Comparison of ENCODE assay signal across 10 cellular contexts in the genomic region with DNA sequence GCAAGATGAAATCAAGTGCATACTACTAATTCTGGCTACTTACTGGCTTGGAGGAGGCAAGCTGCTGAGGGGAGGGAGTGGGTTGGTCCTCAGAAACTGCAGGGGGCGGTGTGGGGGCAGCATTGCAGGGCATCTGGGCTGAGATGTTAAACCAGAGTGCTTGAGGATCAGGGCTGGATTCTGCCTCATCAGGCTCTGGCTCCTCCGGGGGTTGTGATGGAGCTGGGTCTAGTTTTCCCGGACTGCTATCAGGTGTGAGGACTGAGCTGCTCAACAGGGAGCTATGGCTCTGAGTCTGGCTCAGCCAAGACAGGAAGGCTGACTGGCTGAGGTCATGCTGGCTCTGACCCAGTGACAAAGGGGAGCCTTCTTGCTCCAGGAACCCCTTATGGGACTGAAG. TPM values are rescaled to one million over a fixed set of nuclear protein-coding genes. Genes with fewer than 3 reads are reported as not detected.
DNase-seq lines count a peak whose midpoint lies in the region; ATAC-seq and TF ChIP-seq lines count a peak whose summit lies in the region.
"Had no signal": no experiment of that assay in that cellular context is flagged by ENCODE, and none has a peak within 500 bp of the region (broad histone marks: within the 10 kb centered on the region; RNA-seq: fewer than 3 reads in every experiment).

No MANE protein-coding gene starts in this region.

- H3K4me3 ChIP-seq in transverse colon (no peak overlapping the region), gastrocnemius medialis (no peak overlapping the region), tibial nerve (no peak overlapping the region)
- H3K4me3 ChIP-seq: lung had no signal

- intact Hi-C loops in Right ventricle myocardium inferior (cut with DNase I), result no loop called here
- intact Hi-C loops in cardiac septum (cut with DNase I), result no loop called here
- intact Hi-C loops in activated B cell treated with CpG ODN at 0.5 μM for 24 hours (cut with micrococcal nuclease), result loop anchor here (1.0 kb wide), 1 partner anchor 35 kb away; no protein-coding TSS in a partner anchor
- intact Hi-C loops in transverse colon (cut with DNase I; ENCODE audit: low total_unique reads), result no loop called here
- intact Hi-C loops in gastrocnemius medialis (cut with DNase I; ENCODE audit: low total_unique reads), result no loop called here

- H3K27ac ChIP-seq in foreskin keratinocyte (no peak overlapping the region), transverse colon (no peak overlapping the region), gastrocnemius medialis (no peak overlapping the region), tibial nerve (peak overlapping the region in 2 of 4 donors; percentile 22 to 35)

- H3K9me3 Mint-ChIP-seq in activated B cell treated with CpG ODN at 0.5 μM for 24 hours, result no peaks in the 10 kb centered on the region

- no peak for TF ChIP-seq EP300 in transverse colon (IDR thresholded peaks at IDR 0.05; ENCODE audit: low read depth)
- no peak for TF ChIP-seq EP300 in tibial nerve (IDR thresholded peaks at IDR 0.05)

- H3K9me3 ChIP-seq in transverse colon (no peaks in the 10 kb centered on the region), gastrocnemius medialis (no peaks in the 10 kb centered on the region), tibial nerve (no peaks in the 10 kb centered on the region)

- peak overlapping the region; percentile 41 for H3K27ac Mint-ChIP-seq in activated B cell treated with CpG ODN at 0.5 μM for 24 hours

- POLR2A ChIA-PET in activated B cell treated with CpG ODN at 0.5 μM for 24 hours (lab: Charles Lee), result interaction anchor here (0.6 to 1.1 kb wide), 3 partner anchors 21 to 151 kb away, joined by 3 to 5 read pairs (median 3); no protein-coding TSS in a partner anchor

- H3K4me1 Mint-ChIP-seq in activated B cell treated with CpG ODN at 0.5 μM for 24 hours, result no peaks in the 10 kb centered on the region

- CTCF ChIA-PET in activated B cell treated with CpG ODN at 0.5 μM for 24 hours (lab: Charles Lee), result interaction anchor here (0.6 to 4.7 kb wide), 6 partner anchors 11 to 97 kb away, joined by 3 to 25 read pairs (median 4); no protein-coding TSS in a partner anchor

- in situ Hi-C loops in transverse colon (cut with MboI; ENCODE audit: low pct_ligation_motif_present in 1 of 4, low pct_unique_long_range_greater_than_20kb in 1 of 4, low sequenced_read_pairs in 3 of 4), result no loop called here
- in situ Hi-C loops in gastrocnemius medialis (cut with MboI; ENCODE audit: low sequenced_read_pairs in 4 of 4), result no loop called here

- H3K27me3 ChIP-seq in foreskin keratinocyte, result no peaks in the 10 kb centered on the region
- H3K27me3 ChIP-seq in transverse colon, result no peaks in the 10 kb centered on the region
- no peaks in the 10 kb centered on the region for H3K27me3 ChIP-seq in gastrocnemius medialis
- H3K27me3 ChIP-seq in tibial nerve, result no peaks in the 10 kb centered on the region

- no peak for DNase-seq in Right ventricle myocardium inferior (ENCODE audit: missing footprints)
- no peak for DNase-seq in cardiac septum (ENCODE audit: low spot score)
- no peak for DNase-seq in activated B cell treated with CpG ODN at 0.5 μM for 24 hours
- DNase-seq in foreskin keratinocyte, result no peak
- DNase-seq in transverse colon, result peak; percentile 13
- DNase-seq in gastrocnemius medialis, result no peak
- no peak for DNase-seq in tibial nerve (ENCODE audit: low spot score in 2 of 2)
- DNase-seq: COR-L47 had no signal

- H3K27me3 Mint-ChIP-seq in activated B cell treated with CpG ODN at 0.5 μM for 24 hours, result no peaks in the 10 kb centered on the region

- no peaks in the 10 kb centered on the region for H3K4me1 ChIP-seq in foreskin keratinocyte
- no peaks in the 10 kb centered on the region for H3K4me1 ChIP-seq in transverse colon
- H3K4me1 ChIP-seq in gastrocnemius medialis, result no peaks in the 10 kb centered on the region
- H3K4me1 ChIP-seq in tibial nerve, result peaks cover 0 to 7% (median 0%) of the 10 kb centered on the region in 4 donors

- TF ChIP-seq POLR2A in transverse colon (IDR thresholded peaks at IDR 0.05) (no peak), gastrocnemius medialis (IDR thresholded peaks at IDR 0.05) (no peak), tibial nerve (IDR thresholded peaks at IDR 0.05) (no peak)

- peak; percentile 32 for ATAC-seq in Right ventricle myocardium inferior
- peak; percentile 57 for ATAC-seq in activated B cell treated with CpG ODN at 0.5 μM for 24 hours (ENCODE audit: low read depth)
- peak; percentile 24 for ATAC-seq in foreskin keratinocyte
- no peak for ATAC-seq in gastrocnemius medialis
- no peak for ATAC-seq in GM19452 (IDR thresholded peaks at IDR 0.05; ENCODE audit: unreplicated experiment)

- TF ChIP-seq CTCF in activated B cell treated with CpG ODN at 0.5 μM for 24 hours (IDR thresholded peaks at IDR 0.05) (no peak), foreskin keratinocyte (conservative IDR thresholded peaks at IDR 0.05) (peak; percentile 45), transverse colon (IDR thresholded peaks at IDR 0.05) (no peak), gastrocnemius medialis (IDR thresholded peaks at IDR 0.05 in 4 of 5, conservative IDR thresholded peaks at IDR 0.05 in 1 of 5) (no peak), tibial nerve (IDR thresholded peaks at IDR 0.05) (no peak)

- peaks cover 93% of the 10 kb centered on the region for H3K36me3 Mint-ChIP-seq in activated B cell treated with CpG ODN at 0.5 μM for 24 hours (ENCODE audit: low read depth)

- WGBS in transverse colon (ENCODE audit: low coverage in 1 of 2), 2 donors, result 90% methylated on average over 3 of the region's 3 CpGs; no CpG with 5 or more reads in 1 of the 2 donors
- 60 to 70% methylated on average over 3 of the region's 3 CpGs for WGBS in tibial nerve, 2 donors

- H3K36me3 ChIP-seq in transverse colon (peaks cover 3 to 88% (median 47%) of the 10 kb centered on the region in 4 donors), gastrocnemius medialis (peaks cover 13 to 98% of the 10 kb centered on the region in 2 donors), tibial nerve (peaks cover 24 to 99% (median 74%) of the 10 kb centered on the region in 3 donors)

- no peak overlapping the region for H3K4me3 Mint-ChIP-seq in activated B cell treated with CpG ODN at 0.5 μM for 24 hours

RNA-seq across cellular contexts. Expression of a gene that starts 28.6 kb away (rescaled TPM):
- total RNA-seq in Right ventricle myocardium inferior, result 31.4 TPM
- total RNA-seq in cardiac septum, result 49.0 TPM
- 153 and 192 TPM in 2 replicates for total RNA-seq in activated B cell treated with CpG ODN at 0.5 μM for 24 hours
- total RNA-seq in foreskin keratinocyte, result 55.6 and 59.3 TPM in 2 replicates
- polyA plus RNA-seq in foreskin keratinocyte, result 10.6 and 13.4 TPM in 2 replicates
- total RNA-seq in transverse colon, result 100 to 1,000 TPM; 108 to 261 (median 124) TPM
- total RNA-seq in gastrocnemius medialis, result 10 to 100 TPM; 40.5 to 65.8 (median 55.4) TPM
- total RNA-seq in tibial nerve, result 100 to 1,000 TPM; 117 to 178 (median 159) TPM

RNA-seq across cellular contexts. Expression of a gene that starts 44.3 kb away (rescaled TPM):
- total RNA-seq in Right ventricle myocardium inferior (3,152 TPM), cardiac septum (2,154 TPM), activated B cell treated with CpG ODN at 0.5 μM for 24 hours (499 and 503 TPM in 2 replicates), foreskin keratinocyte (657 and 723 TPM in 2 replicates), transverse colon (1,000 to 10,000 TPM in 1 of 4 donors, 100 to 1,000 TPM in 3; 442 to 1,000 (median 608) TPM), gastrocnemius medialis (1,000 to 10,000 TPM in 2 of 4 donors, 100 to 1,000 TPM in 2; 779 to 1,310 (median 926) TPM), tibial nerve (100 to 1,000 TPM; 293 to 326 (median 296) TPM)
- 574 and 700 TPM in 2 replicates for polyA plus RNA-seq in foreskin keratinocyte

Comparison
In these comparisons a context has a peak if more than half of its experiments do, and no peak if none do; other contexts are left out.
1. ATAC-seq: peak in Right ventricle myocardium inferior (single experiment), activated B cell treated with CpG ODN at 0.5 μM for 24 hours (single experiment) and foreskin keratinocyte (single experiment); none in gastrocnemius medialis (0 of 2) and GM19452 (single experiment).